ENCODE assay signal across 8 cellular contexts in the genomic region with DNA sequence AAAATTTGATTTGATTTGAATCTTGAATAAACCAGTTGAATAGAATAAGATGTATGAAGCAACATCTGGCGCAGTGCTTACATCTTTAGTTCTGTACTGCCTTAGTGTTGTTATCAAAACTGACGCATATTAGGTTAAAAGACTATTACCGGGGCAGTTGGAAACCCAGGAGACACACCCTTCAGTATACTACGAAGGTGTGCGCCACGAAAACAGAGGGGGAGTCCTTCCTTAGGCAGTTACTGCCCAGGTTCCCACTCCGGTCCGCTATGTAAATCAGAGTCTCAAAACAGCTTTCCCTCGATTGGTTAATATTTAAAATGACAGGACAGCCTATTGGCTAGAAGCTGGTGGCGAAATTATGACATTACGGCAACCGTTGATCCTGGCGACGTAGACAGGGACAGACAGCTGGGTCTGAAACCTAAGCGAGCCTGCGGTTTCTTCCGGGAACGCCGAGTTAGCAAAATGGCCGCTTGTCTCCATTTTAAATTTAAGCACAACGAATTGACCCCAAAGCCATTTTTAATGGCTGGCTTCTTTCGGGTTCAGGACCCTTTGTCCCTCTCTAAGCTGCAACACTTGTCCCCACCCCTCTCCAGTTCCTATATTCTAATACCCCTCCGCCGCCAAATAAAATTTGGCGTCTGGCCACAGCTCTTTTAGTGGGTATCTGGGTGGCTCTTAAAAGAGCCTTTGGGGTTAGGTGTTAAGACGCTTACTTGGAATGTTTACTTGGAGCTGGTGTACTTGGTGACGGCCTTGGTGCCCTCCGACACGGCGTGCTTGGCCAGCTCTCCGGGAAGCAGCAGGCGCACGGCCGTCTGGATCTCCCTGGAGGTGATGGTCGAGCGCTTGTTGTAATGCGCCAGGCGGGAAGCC. TPM values are rescaled to one million over a fixed set of nuclear protein-coding genes. Genes with fewer than 3 reads are reported as not detected.
DNase-seq lines count a peak whose midpoint lies in the region; ATAC-seq and TF ChIP-seq lines count a peak whose summit lies in the region.

No MANE protein-coding gene starts in this region.

- H3K4me3 ChIP-seq in GM12875 (ENCODE audit: low read depth, low read length), result peak overlapping the region; percentile 51
- peak overlapping the region; percentile 96 for H3K4me3 ChIP-seq in parathyroid adenoma (ENCODE audit: low read depth, low read length)
- peak overlapping the region; percentile 67 to 96 (median 82) for H3K4me3 ChIP-seq in tibial nerve

- peak overlapping the region; percentile 76 for H2AFZ ChIP-seq in parathyroid adenoma

- H3K9me3 ChIP-seq in parathyroid adenoma (ENCODE audit: control insufficient read depth, low read length), result no peaks in the 10 kb centered on the region
- H3K9me3 ChIP-seq in tibial nerve, result no peaks in the 10 kb centered on the region

- H3K27me3 ChIP-seq in parathyroid adenoma (ENCODE audit: control insufficient read depth, insufficient read depth, low read length) (no peaks in the 10 kb centered on the region), tibial nerve (no peaks in the 10 kb centered on the region)

- ATAC-seq in HG02798 (IDR thresholded peaks at IDR 0.05; ENCODE audit: poor library complexity, unreplicated experiment), result peak; percentile 61

- DNase-seq in NCI-H1436 (lab: John Stamatoyannopoulos, UW) (peak; percentile 98), SW480 (ENCODE audit: low spot score) (peak; percentile 99), cardiac septum (ENCODE audit: low spot score) (peak; percentile 94), tibial nerve (ENCODE audit: low spot score in 2 of 2) (peak; percentile 91 to 95)

- no peaks in the 10 kb centered on the region for H3K36me3 ChIP-seq in parathyroid adenoma (ENCODE audit: control insufficient read depth, insufficient read depth, low read length)
- H3K36me3 ChIP-seq in tibial nerve, result peaks cover 0 to 5% (median 1%) of the 10 kb centered on the region in 3 donors

- WGBS in adipose tissue, 3 donors, result 1% methylated on average over 38 of the region's 38 CpGs
- WGBS in tibial nerve, 2 donors, result 2% methylated on average over 31 to 38 of the region's 38 CpGs

- H3K4me1 ChIP-seq in parathyroid adenoma, result no peaks in the 10 kb centered on the region
- peaks cover 0 to 27% (median 13%) of the 10 kb centered on the region in 4 donors for H3K4me1 ChIP-seq in tibial nerve

- peak overlapping the region; percentile 61 for H3K9ac ChIP-seq in parathyroid adenoma

- intact Hi-C loops in cardiac septum (cut with DNase I), result loop anchor here (1.0 to 10.0 kb wide), 5 partner anchors 19 to 1012 kb away; a partner anchor contains a TSS

- TF ChIP-seq POLR2A in tibial nerve (IDR thresholded peaks at IDR 0.05), result peak; percentile 64 to 66

- TF ChIP-seq CTCF in GM12875 (IDR thresholded peaks at IDR 0.05; ENCODE audit: borderline replicate concordance, insufficient read depth, low read depth, low read length), result no peak
- no peak for TF ChIP-seq CTCF in parathyroid adenoma (IDR thresholded peaks at IDR 0.05)
- peak in 2 of 5 experiments; percentile 20 to 41 for TF ChIP-seq CTCF in tibial nerve (IDR thresholded peaks at IDR 0.05)

- H3K4me2 ChIP-seq in parathyroid adenoma (ENCODE audit: low read length), result peak overlapping the region; percentile 90

- H3K27ac ChIP-seq in adipose tissue (ENCODE audit: low read depth, low read length), result peak overlapping the region; percentile 73
- H3K27ac ChIP-seq in parathyroid adenoma, result peak overlapping the region; percentile 97
- H3K27ac ChIP-seq in tibial nerve, result peak overlapping the region; percentile 76 to 99 (median 98)

- H3K79me2 ChIP-seq in parathyroid adenoma, result peaks cover 24% of the 10 kb centered on the region

- peak; percentile 91 to 99 for TF ChIP-seq EP300 in tibial nerve (IDR thresholded peaks at IDR 0.05)

RNA-seq across cellular contexts. Expression of a gene that starts 35.8 kb away (rescaled TPM):
- polyA plus RNA-seq in adipose tissue, result 1 to 10 TPM; 2.6 to 6.1 (median 3.3) TPM
- total RNA-seq in cardiac septum (2.4 TPM), tibial nerve (10 to 100 TPM in 2 of 4 donors, 1 to 10 TPM in 2; 5.9 to 11.0 (median 9.0) TPM)

Comparison
In these comparisons a context has a peak if more than half of its experiments do, and no peak if none do; other contexts are left out.
1. Peak in every context shown above with its lines: DNase-seq, ATAC-seq, H3K4me3 ChIP-seq and H3K27ac ChIP-seq.